ENCODE assay signal across 20 cellular contexts in the genomic region with DNA sequence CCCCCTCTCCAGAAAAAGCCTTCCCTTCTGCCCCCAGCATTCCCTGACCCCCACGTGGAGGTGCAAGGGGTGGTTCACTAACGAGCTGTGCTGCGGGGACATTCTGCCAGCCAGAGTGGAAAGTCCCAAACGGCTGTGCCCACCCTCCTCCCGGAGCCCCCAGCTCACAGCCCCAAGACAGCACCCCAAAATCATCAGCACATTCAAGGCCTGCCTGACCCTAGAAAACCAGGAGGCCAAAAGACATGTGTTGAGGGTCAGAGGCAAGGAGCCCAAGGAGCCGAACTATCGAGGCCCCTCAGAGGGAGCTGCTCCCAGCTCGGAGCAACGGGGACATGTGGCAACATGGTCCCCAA.
"Had no signal": no experiment of that assay in that cellular context is flagged by ENCODE, and none has a peak within 500 bp of the region (broad histone marks: within the 10 kb centered on the region; RNA-seq: fewer than 3 reads in every experiment).

No MANE protein-coding gene starts in this region.

- H3K27me3 Mint-ChIP-seq: activated naive CD8-positive, alpha-beta T cell; dendritic cell treated with granulocyte-macrophage colony-stimulating factor and Interleukin-4, amounts not matched to agents 40 ng/mL and 50 ng/mL, for 4 days had no signal

- ATAC-seq: foreskin keratinocyte; left lung; stimulated activated naive CD8-positive, alpha-beta T cell treated with anti-CD3 and anti-CD28 coated beads, Interleukin-15, Interleukin-2, amounts not matched to agents 100 U/mL and 50 U/mL, for 24 hours had no signal

- DNase-seq: activated CD4-positive, alpha-beta T cell treated with anti-CD3 and anti-CD28 coated beads, Interleukin-2, amount 50 U/mL, for 1 hour; activated CD4-positive, CD25-positive, alpha-beta regulatory T cell treated with anti-CD3 and anti-CD28 coated beads, Interleukin-2, amount 50 U/mL, for 72 hours; activated effector memory CD4-positive, alpha-beta T cell treated with anti-CD3 and anti-CD28 coated beads, Interleukin-2, amount 50 U/mL, for 16 hours; foreskin keratinocyte; hippocampal formation; mammary epithelial cell; midbrain; occipital lobe; retina; stimulated activated CD4-positive, alpha-beta T cell treated with anti-CD3 and anti-CD28 coated beads, Interleukin-12 subunit alpha, Interleukin-12 subunit beta, amount 100 ng/mL, for 4 hours; stimulated activated CD4-positive, alpha-beta T cell treated with anti-CD3 and anti-CD28 coated beads, Interleukin-1b, Interleukin-23, amount 100 ng/mL, for 48 hours; stimulated activated CD8-positive, alpha-beta memory T cell treated with anti-CD3 and anti-CD28 coated beads, Interleukin-4, amount 100 ng/mL, for 48 hours; stimulated activated naive CD8-positive, alpha-beta T cell treated with anti-CD3 and anti-CD28 coated beads, Interleukin-15, Interleukin-2, amounts not matched to agents 100 U/mL and 50 U/mL, for 24 hours; substantia nigra had no signal

- H3K9me3 ChIP-seq: left lung, tibial nerve, vagina had no signal

- H3K9me3 Mint-ChIP-seq: dendritic cell treated with granulocyte-macrophage colony-stimulating factor and Interleukin-4, amounts not matched to agents 40 ng/mL and 50 ng/mL, for 4 days had no signal

- H3K4me3 Mint-ChIP-seq: activated naive CD8-positive, alpha-beta T cell; dendritic cell treated with granulocyte-macrophage colony-stimulating factor and Interleukin-4, amounts not matched to agents 40 ng/mL and 50 ng/mL, for 4 days had no signal

- H3K27ac Mint-ChIP-seq: activated naive CD8-positive, alpha-beta T cell had no signal

- H3K4me1 ChIP-seq: foreskin keratinocyte, tibial nerve, vagina had no signal

- H3K27ac ChIP-seq: foreskin keratinocyte, left lung, tibial nerve, vagina, VCaP had no signal

- H3K27me3 ChIP-seq: foreskin keratinocyte, left lung, tibial nerve, vagina had no signal

- H3K4me3 ChIP-seq: left lung, tibial nerve, vagina had no signal

- H3K36me3 Mint-ChIP-seq: activated naive CD8-positive, alpha-beta T cell had no signal
